Comparison of ENCODE assay signal across 1 cellular context in genomic region chr1:229270547-229271447, GRCh38.
A peak's percentile ranks its signal among the peaks of the same experiment; 100 is the strongest.
TF ChIP-seq lines count a peak whose summit lies in the region.

Gene RAB4A, plus strand, starts transcription at chr1:229271111. Its CDS starts 229 bp downstream, at chr1:229271340.

TF ChIP-seq in H1, 55 proteins besides CTCF, POLR2A, EP300 and RAD21 (continued from another document):
- TF ChIP-seq CEBPB (IDR thresholded peaks at IDR 0.05; ENCODE audit: low read depth, low read length) (no peak), BACH1 (IDR thresholded peaks at IDR 0.05; ENCODE audit: low read length) (peak; percentile 76), RBBP5 (IDR thresholded peaks at IDR 0.05; ENCODE audit: borderline replicate concordance, low read depth, low read length) (0 out of 2 replicates have a peak, but pooled peaks have one; percentile 33), KDM1A (IDR thresholded peaks at IDR 0.05; ENCODE audit: borderline replicate concordance, low read length) (0 out of 2 replicates have a peak, but pooled peaks have one; percentile 7), CBX8 (IDR thresholded peaks at IDR 0.05; ENCODE audit: borderline replicate concordance, low read depth, low read length) (no peak), RXRA (IDR thresholded peaks at IDR 0.05; ENCODE audit: insufficient read depth, low read depth, low read length) (no peak), SAP30 (IDR thresholded peaks at IDR 0.05; ENCODE audit: insufficient read depth, insufficient replicate concordance, low read length) (no peak), PHF8 (conservative IDR thresholded peaks at IDR 0.05; ENCODE audit: low read depth, low read length) (peak; percentile 70; the same call in 1 of the 2 replicates), HDAC6 (IDR thresholded peaks at IDR 0.05; ENCODE audit: low read depth, low read length) (no peak), TAF7 (optimal IDR thresholded peaks at IDR 0.05; ENCODE audit: borderline replicate concordance, low read depth, low read length) (peak; percentile 55), SP4 (IDR thresholded peaks at IDR 0.05; ENCODE audit: low read length) (no peak), RNF2 (IDR thresholded peaks at IDR 0.05; ENCODE audit: borderline replicate concordance, low read depth, low read length, missing control alignments, poor library complexity, severe bottlenecking) (peak; percentile 37), CHD1 (IDR thresholded peaks at IDR 0.05; ENCODE audit: low read depth, low read length) (no peak), E2F6 (IDR thresholded peaks at IDR 0.05) (peak; percentile 98), USF2 (IDR thresholded peaks at IDR 0.05; ENCODE audit: low read length) (0 out of 2 replicates have a peak, but pooled peaks have one; percentile 11), GTF2F1 (IDR thresholded peaks at IDR 0.05; ENCODE audit: borderline replicate concordance, low read depth, low read length) (no peak), TEAD4 (IDR thresholded peaks at IDR 0.05; ENCODE audit: low read depth, low read length) (no peak), ATF2 (IDR thresholded peaks at IDR 0.05; ENCODE audit: low read length) (no peak), CHD7 (IDR thresholded peaks at IDR 0.05; ENCODE audit: insufficient replicate concordance, low read length) (no peak), MAX (IDR thresholded peaks at IDR 0.05) (peak; percentile 100), HDAC2 (IDR thresholded peaks at IDR 0.05; ENCODE audit: borderline replicate concordance in 1 of 2, low read depth in 2 of 2, low read length in 2 of 2) (peak; percentile 85 to 89; a peak in 2 of 4 replicates), KDM4A (IDR thresholded peaks at IDR 0.05; ENCODE audit: low read depth, low read length, severe bottlenecking) (peak; percentile 76), NRF1 (IDR thresholded peaks at IDR 0.05; ENCODE audit: low read depth, low read length) (peak; percentile 76), BRCA1 (IDR thresholded peaks at IDR 0.05; ENCODE audit: low read depth, low read length) (no peak), CBX5 (IDR thresholded peaks at IDR 0.05; ENCODE audit: low read depth, low read length) (no peak), TAF1 (IDR thresholded peaks at IDR 0.05; ENCODE audit: low read depth, low read length) (peak; percentile 70)
TF ChIP-seq in H1: peak in this region for 16.
